In the genomic region with DNA sequence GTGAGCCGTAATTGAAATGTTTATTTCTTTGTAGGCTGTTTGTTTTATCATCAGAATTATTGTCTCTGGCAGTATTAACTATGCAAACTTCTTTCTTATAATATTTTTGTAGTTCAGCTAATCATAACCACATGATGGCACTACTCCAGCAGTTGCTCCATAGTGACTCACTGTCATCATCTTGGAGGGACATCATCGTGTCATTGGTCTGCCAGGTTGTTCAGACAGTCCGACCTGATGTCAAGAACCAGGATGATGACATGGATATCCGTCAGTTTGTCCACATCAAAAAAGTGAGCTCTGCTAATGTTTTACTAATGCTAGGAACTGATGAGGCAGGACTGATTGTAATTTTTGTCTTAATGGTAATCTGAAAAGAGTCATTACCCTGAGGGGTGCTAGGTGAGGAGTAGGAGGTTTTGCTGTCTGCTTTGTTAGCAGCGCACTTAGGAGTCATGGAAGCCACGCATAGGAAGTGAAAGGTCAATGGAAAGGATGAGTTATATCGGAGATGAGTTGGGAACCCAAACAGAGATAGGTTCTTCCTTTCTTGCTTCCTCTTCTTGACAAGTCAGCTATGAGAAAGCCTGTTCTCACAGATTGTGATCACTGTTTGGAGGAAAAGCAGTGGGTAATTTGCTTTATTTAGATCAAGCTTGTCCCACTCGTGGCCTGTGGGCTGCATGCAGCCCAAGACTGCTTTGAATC, we compare ENCODE assay signal across 9 cellular contexts. TPM values are rescaled to one million over a fixed set of nuclear protein-coding genes. Genes with fewer than 3 reads are reported as not detected.
A peak's percentile ranks its signal among the peaks of the same experiment; 100 is the strongest.
DNase-seq lines count a peak whose midpoint lies in the region; ATAC-seq and TF ChIP-seq lines count a peak whose summit lies in the region.
"Had no signal": no experiment of that assay in that cellular context is flagged by ENCODE, and none has a peak within 500 bp of the region (broad histone marks: within the 10 kb centered on the region; RNA-seq: fewer than 3 reads in every experiment).

No MANE protein-coding gene starts in this region.

- H3K4me1 Mint-ChIP-seq in activated CD8-positive, alpha-beta T cell treated with anti-CD3 and anti-CD28 coated beads for 36 hours (ENCODE audit: low read depth), result peaks cover 23% of the 10 kb centered on the region
- H3K4me1 Mint-ChIP-seq in activated CD8-positive, alpha-beta T cell treated with anti-CD3 and anti-CD28 coated beads, Interleukin-2, amount 10 ng/mL, durations not matched to agents 7 days and 5 days (ENCODE audit: low read depth), result no peaks in the 10 kb centered on the region
- H3K4me1 Mint-ChIP-seq in activated naive CD8-positive, alpha-beta T cell (ENCODE audit: low read depth), result peaks cover 11% of the 10 kb centered on the region

- CTCF ChIA-PET in activated CD8-positive, alpha-beta T cell treated with anti-CD3 and anti-CD28 coated beads for 36 hours (lab: Charles Lee), result no interaction called here
- CTCF ChIA-PET in activated CD8-positive, alpha-beta T cell treated with anti-CD3 and anti-CD28 coated beads, Interleukin-2, amount 10 ng/mL, durations not matched to agents 7 days and 5 days (lab: Charles Lee), result no interaction called here

- no peaks in the 10 kb centered on the region for H3K27me3 Mint-ChIP-seq in activated CD8-positive, alpha-beta T cell treated with anti-CD3 and anti-CD28 coated beads for 36 hours
- no peaks in the 10 kb centered on the region for H3K27me3 Mint-ChIP-seq in activated CD8-positive, alpha-beta T cell treated with anti-CD3 and anti-CD28 coated beads, Interleukin-2, amount 10 ng/mL, durations not matched to agents 7 days and 5 days (ENCODE audit: low read depth)
- H3K27me3 Mint-ChIP-seq in activated naive CD8-positive, alpha-beta T cell, result no peaks in the 10 kb centered on the region
- H3K27me3 Mint-ChIP-seq: central memory CD8-positive, alpha-beta T cell had no signal

- no peak for DNase-seq in activated CD8-positive, alpha-beta T cell treated with anti-CD3 and anti-CD28 coated beads for 36 hours
- DNase-seq in activated CD8-positive, alpha-beta T cell treated with anti-CD3 and anti-CD28 coated beads, Interleukin-2, amount 10 ng/mL, durations not matched to agents 7 days and 5 days, result no peak
- DNase-seq in stromal cell of bone marrow (ENCODE audit: low read depth) (peak; percentile 48), NCI-H774 (lab: John Stamatoyannopoulos, UW) (no peak), NCI-H1417 (lab: John Stamatoyannopoulos, UW) (no peak)
- no peak for DNase-seq in stimulated activated naive CD4-positive, alpha-beta T cell treated with Interleukin-2 at 50 U/mL for 16 hours (lab: John Stamatoyannopoulos, UW)

- no peak overlapping the region for H3K4me3 Mint-ChIP-seq in activated CD8-positive, alpha-beta T cell treated with anti-CD3 and anti-CD28 coated beads for 36 hours
- H3K4me3 Mint-ChIP-seq in activated CD8-positive, alpha-beta T cell treated with anti-CD3 and anti-CD28 coated beads, Interleukin-2, amount 10 ng/mL, durations not matched to agents 7 days and 5 days, result no peak overlapping the region
- no peak overlapping the region for H3K4me3 Mint-ChIP-seq in activated naive CD8-positive, alpha-beta T cell
- H3K4me3 Mint-ChIP-seq: central memory CD8-positive, alpha-beta T cell had no signal

- H3K36me3 Mint-ChIP-seq in activated CD8-positive, alpha-beta T cell treated with anti-CD3 and anti-CD28 coated beads for 36 hours (ENCODE audit: low read depth), result peaks cover 35% of the 10 kb centered on the region
- H3K36me3 Mint-ChIP-seq in activated CD8-positive, alpha-beta T cell treated with anti-CD3 and anti-CD28 coated beads, Interleukin-2, amount 10 ng/mL, durations not matched to agents 7 days and 5 days (ENCODE audit: low read depth), result peaks cover 39% of the 10 kb centered on the region
- peaks cover 11% of the 10 kb centered on the region for H3K36me3 Mint-ChIP-seq in activated naive CD8-positive, alpha-beta T cell

- ATAC-seq in activated CD8-positive, alpha-beta T cell treated with anti-CD3 and anti-CD28 coated beads for 36 hours, result peak; percentile 49
- no peak for ATAC-seq in activated CD8-positive, alpha-beta T cell treated with anti-CD3 and anti-CD28 coated beads, Interleukin-2, amount 10 ng/mL, durations not matched to agents 7 days and 5 days
- peak; percentile 76 for ATAC-seq in HG02970 (IDR thresholded peaks at IDR 0.05; ENCODE audit: low FRiP score, unreplicated experiment)

- POLR2A ChIA-PET in activated CD8-positive, alpha-beta T cell treated with anti-CD3 and anti-CD28 coated beads for 36 hours (lab: Charles Lee), result interaction anchor here (0.6 kb wide), 1 partner anchor 31 kb away, joined by 3 read pairs; no protein-coding TSS in a partner anchor
- POLR2A ChIA-PET in activated CD8-positive, alpha-beta T cell treated with anti-CD3 and anti-CD28 coated beads, Interleukin-2, amount 10 ng/mL, durations not matched to agents 7 days and 5 days (lab: Charles Lee), result no interaction called here

- H3K9me3 Mint-ChIP-seq in activated CD8-positive, alpha-beta T cell treated with anti-CD3 and anti-CD28 coated beads for 36 hours, result no peaks in the 10 kb centered on the region
- no peaks in the 10 kb centered on the region for H3K9me3 Mint-ChIP-seq in activated CD8-positive, alpha-beta T cell treated with anti-CD3 and anti-CD28 coated beads, Interleukin-2, amount 10 ng/mL, durations not matched to agents 7 days and 5 days (ENCODE audit: insufficient read depth)
- H3K9me3 Mint-ChIP-seq in activated naive CD8-positive, alpha-beta T cell (ENCODE audit: low read depth), result no peaks in the 10 kb centered on the region
- H3K9me3 Mint-ChIP-seq: central memory CD8-positive, alpha-beta T cell had no signal

- no peak for TF ChIP-seq CTCF in activated CD8-positive, alpha-beta T cell treated with anti-CD3 and anti-CD28 coated beads for 36 hours (IDR thresholded peaks at IDR 0.05)

- H3K27ac Mint-ChIP-seq in activated CD8-positive, alpha-beta T cell treated with anti-CD3 and anti-CD28 coated beads for 36 hours, result peak overlapping the region; percentile 21
- no peak overlapping the region for H3K27ac Mint-ChIP-seq in activated CD8-positive, alpha-beta T cell treated with anti-CD3 and anti-CD28 coated beads, Interleukin-2, amount 10 ng/mL, durations not matched to agents 7 days and 5 days
- peak overlapping the region; percentile 13 for H3K27ac Mint-ChIP-seq in activated naive CD8-positive, alpha-beta T cell

- intact Hi-C loops in activated CD8-positive, alpha-beta T cell treated with anti-CD3 and anti-CD28 coated beads for 36 hours (cut with micrococcal nuclease), result no loop called here

RNA-seq across cellular contexts. Expression of gene PIKFYVE, which starts 49.2 kb away (rescaled TPM):
- 10 to 100 TPM; 16.4 to 16.9 TPM for total RNA-seq in activated CD8-positive, alpha-beta T cell treated with anti-CD3 and anti-CD28 coated beads for 36 hours
- 10 to 100 TPM; 27.4 to 29.3 TPM for total RNA-seq in activated CD8-positive, alpha-beta T cell treated with anti-CD3 and anti-CD28 coated beads, Interleukin-2, amount 10 ng/mL, durations not matched to agents 7 days and 5 days
